Comparison of ENCODE assay signal across 32 cellular contexts in the genomic region with DNA sequence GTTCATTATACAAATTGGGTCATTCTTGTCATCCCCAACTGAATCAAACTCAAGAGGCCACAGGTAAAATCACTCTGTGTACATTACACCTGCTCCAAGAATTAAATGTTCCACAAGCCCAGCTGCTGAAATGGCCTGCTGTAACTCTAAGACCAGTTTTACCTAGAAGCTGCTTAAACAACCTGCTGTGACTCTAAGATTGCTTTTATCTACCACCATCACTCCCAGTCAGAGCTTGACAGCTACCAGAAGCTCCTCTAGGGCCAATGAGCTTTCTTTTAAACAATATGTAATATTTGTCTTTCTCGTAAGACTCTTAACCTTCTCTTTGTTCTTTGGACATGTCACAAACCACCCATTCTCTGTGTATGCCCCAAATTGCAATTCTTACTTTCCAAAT.
"Had no signal": no experiment of that assay in that cellular context is flagged by ENCODE, and none has a peak within 500 bp of the region (broad histone marks: within the 10 kb centered on the region; RNA-seq: fewer than 3 reads in every experiment).

No MANE protein-coding gene starts in this region.

- H3K36me3 ChIP-seq: adrenal gland, esophagus squamous epithelium, gastroesophageal sphincter, heart right ventricle had no signal

- H3K4me3 ChIP-seq: adrenal gland, body of pancreas, esophagus squamous epithelium, gastroesophageal sphincter, heart right ventricle had no signal

- ATAC-seq: activated CD4-positive, alpha-beta T cell treated with anti-CD3 and anti-CD28 coated beads for 36 hours; activated CD8-positive, alpha-beta memory T cell treated with anti-CD3 and anti-CD28 coated beads, Interleukin-2, amount 10 ng/mL, durations not matched to agents 7 days and 5 days; activated CD8-positive, alpha-beta T cell treated with anti-CD3 and anti-CD28 coated beads, Interleukin-2, amount 10 ng/mL, durations not matched to agents 7 days and 5 days; activated naive CD8-positive, alpha-beta T cell treated with anti-CD3 and anti-CD28 coated beads, Interleukin-2, amount 50 U/mL, for 24 hours; body of pancreas; effector memory CD8-positive, alpha-beta T cell; gastroesophageal sphincter; heart right ventricle had no signal

- H3K27ac ChIP-seq: adrenal gland, body of pancreas, epithelial cell of prostate, esophagus squamous epithelium, gastroesophageal sphincter, heart right ventricle had no signal

- FAIRE-seq: colon, endometrium, endothelial cell of umbilical vein had no signal

- DNase-seq: activated CD4-positive, alpha-beta memory T cell treated with anti-CD3 and anti-CD28 coated beads for 36 hours; activated CD4-positive, alpha-beta T cell treated with anti-CD3 and anti-CD28 coated beads for 36 hours; activated CD4-positive, alpha-beta T cell treated with anti-CD3 and anti-CD28 coated beads, Interleukin-2, amount 10 ng/mL, durations not matched to agents 24 days and 14 days; activated CD4-positive, CD25-positive, alpha-beta regulatory T cell; activated CD4-positive, CD25-positive, alpha-beta regulatory T cell treated with anti-CD3 and anti-CD28 coated beads, Interleukin-2, amount 50 U/mL, for 72 hours; activated CD8-positive, alpha-beta memory T cell treated with anti-CD3 and anti-CD28 coated beads, Interleukin-2, amount 10 ng/mL, durations not matched to agents 7 days and 5 days; activated CD8-positive, alpha-beta memory T cell treated with anti-CD3 and anti-CD28 coated beads, Interleukin-2, amount 50 U/mL, for 4 hours; activated CD8-positive, alpha-beta T cell treated with anti-CD3 and anti-CD28 coated beads, Interleukin-2, amount 10 ng/mL, durations not matched to agents 7 days and 5 days; activated effector memory CD4-positive, alpha-beta T cell treated with anti-CD3 and anti-CD28 coated beads, Interleukin-2, amount 50 U/mL, for 16 hours; activated naive CD4-positive, alpha-beta T cell treated with anti-CD3 and anti-CD28 coated beads for 36 hours; activated naive CD8-positive, alpha-beta T cell treated with anti-CD3 and anti-CD28 coated beads for 36 hours; activated naive CD8-positive, alpha-beta T cell treated with anti-CD3 and anti-CD28 coated beads, Interleukin-2, amount 50 U/mL, for 24 hours; activated T-cell treated with anti-CD3 and anti-CD28 coated beads, Interleukin-2, amount 50 U/mL, for 1 hour; activated T-cell treated with anti-CD3 and anti-CD28 coated beads, Interleukin-2, amount 50 U/mL, for 48 hours; adrenal gland; amygdala; aorta; body of pancreas; caudate nucleus; cortex of kidney; dermis blood vessel endothelial cell; effector CD4-positive, alpha-beta T cell; effector memory CD8-positive, alpha-beta T cell; esophagus squamous epithelium; foreskin melanocyte; heart right ventricle; T-helper 2 cell had no signal

- H3K9me3 ChIP-seq: adrenal gland, body of pancreas, esophagus squamous epithelium, gastroesophageal sphincter had no signal

- H3K4me1 ChIP-seq: adrenal gland, body of pancreas, esophagus squamous epithelium, gastroesophageal sphincter had no signal

- H3K27me3 ChIP-seq: adrenal gland, body of pancreas, esophagus squamous epithelium, gastroesophageal sphincter, heart right ventricle had no signal
